24 cellular contexts compared by ENCODE assay signal in the genomic region with DNA sequence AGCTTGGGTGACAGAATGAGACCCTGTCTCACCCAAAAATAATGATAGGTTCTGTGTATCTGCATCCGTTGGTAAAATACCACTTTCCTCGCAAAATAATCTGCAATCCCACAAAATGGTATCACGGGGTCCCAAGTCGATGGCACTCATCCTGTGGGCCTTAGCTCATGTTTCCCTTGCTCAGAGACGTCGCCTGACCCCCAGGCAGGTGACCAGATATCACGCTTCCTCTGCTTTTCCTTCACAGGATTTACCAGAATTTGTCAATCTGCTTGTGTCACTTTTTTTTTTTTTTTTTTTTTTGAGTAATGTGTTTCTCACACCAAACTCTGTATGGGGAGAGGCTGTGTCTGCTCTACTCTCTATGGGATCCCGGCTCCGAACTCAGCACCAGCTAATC.
DNase-seq lines count a peak whose midpoint lies in the region; ATAC-seq and TF ChIP-seq lines count a peak whose summit lies in the region.
"Had no signal": no experiment of that assay in that cellular context is flagged by ENCODE, and none has a peak within 500 bp of the region (broad histone marks: within the 10 kb centered on the region; RNA-seq: fewer than 3 reads in every experiment).

No MANE protein-coding gene starts in this region.

- peak overlapping the region; percentile 62 for H3K27ac Mint-ChIP-seq in activated CD4-positive, alpha-beta memory T cell treated with anti-CD3 and anti-CD28 coated beads for 36 hours
- H3K27ac Mint-ChIP-seq in activated CD4-positive, alpha-beta memory T cell treated with anti-CD3 and anti-CD28 coated beads, Interleukin-2, amount 10 ng/mL, durations not matched to agents 7 days and 5 days = no peak overlapping the region
- H3K27ac Mint-ChIP-seq in CD4-positive, alpha-beta memory T cell = peak overlapping the region; percentile 2 to 79 (median 34)
- peak overlapping the region; percentile 62 for H3K27ac Mint-ChIP-seq in activated naive CD8-positive, alpha-beta T cell treated with anti-CD3 and anti-CD28 coated beads, Interleukin-2, amount 50 U/mL, for 24 hours
- no peak overlapping the region for H3K27ac Mint-ChIP-seq in natural killer cell treated with Interleukin-12 subunit alpha and Interleukin-12 subunit beta and Interleukin-15 and Interleukin-18, amount 100 ng/mL, for 72 hours

- peaks cover 69% of the 10 kb centered on the region for H3K36me3 ChIP-seq in CD4-positive, alpha-beta memory T cell (ENCODE audit: insufficient read depth, low read length)

- peaks cover 53% of the 10 kb centered on the region for H3K36me3 Mint-ChIP-seq in activated CD4-positive, alpha-beta memory T cell treated with anti-CD3 and anti-CD28 coated beads for 36 hours
- peaks cover 82% of the 10 kb centered on the region for H3K36me3 Mint-ChIP-seq in activated CD4-positive, alpha-beta memory T cell treated with anti-CD3 and anti-CD28 coated beads, Interleukin-2, amount 10 ng/mL, durations not matched to agents 7 days and 5 days (ENCODE audit: low read depth)
- H3K36me3 Mint-ChIP-seq in CD4-positive, alpha-beta memory T cell = peaks cover 59 to 84% of the 10 kb centered on the region in 2 donors
- peaks cover 83% of the 10 kb centered on the region for H3K36me3 Mint-ChIP-seq in activated naive CD8-positive, alpha-beta T cell treated with anti-CD3 and anti-CD28 coated beads, Interleukin-2, amount 50 U/mL, for 24 hours (ENCODE audit: low read depth)
- H3K36me3 Mint-ChIP-seq in natural killer cell treated with Interleukin-12 subunit alpha and Interleukin-12 subunit beta and Interleukin-15 and Interleukin-18, amount 100 ng/mL, for 72 hours = peaks cover 54% of the 10 kb centered on the region

- no peaks in the 10 kb centered on the region for H3K9me3 ChIP-seq in CD4-positive, alpha-beta memory T cell (ENCODE audit: control insufficient read depth in 1 of 2, low read length in 2 of 2)
- H3K9me3 ChIP-seq: upper lobe of left lung had no signal

- H3K4me1 ChIP-seq in CD4-positive, alpha-beta memory T cell (ENCODE audit: insufficient read depth, low read length) = peaks cover 36% of the 10 kb centered on the region
- no peaks in the 10 kb centered on the region for H3K4me1 ChIP-seq in foreskin keratinocyte

- no peak for ATAC-seq in activated naive CD8-positive, alpha-beta T cell treated with anti-CD3 and anti-CD28 coated beads, Interleukin-2, amount 50 U/mL, for 24 hours
- peak; percentile 70 to 80 for ATAC-seq in natural killer cell treated with Interleukin-12 subunit alpha and Interleukin-12 subunit beta and Interleukin-15 and Interleukin-18, amount 100 ng/mL, for 72 hours
- no peak for ATAC-seq in foreskin keratinocyte
- no peak for ATAC-seq in Right ventricle myocardium inferior
- ATAC-seq: activated T-cell treated with anti-CD3 and anti-CD28 coated beads, Interleukin-2, amount 50 U/mL, for 4 hours; left ventricle myocardium superior; PC-3; SK-N-SH treated with all-trans-retinoic acid at 6 μM for 48 hours had no signal

- DNase-seq in activated CD4-positive, alpha-beta memory T cell treated with anti-CD3 and anti-CD28 coated beads for 36 hours = no peak
- DNase-seq in activated CD4-positive, alpha-beta memory T cell treated with anti-CD3 and anti-CD28 coated beads, Interleukin-2, amount 10 ng/mL, durations not matched to agents 7 days and 5 days = no peak
- no peak for DNase-seq in CD4-positive, alpha-beta memory T cell
- DNase-seq in activated naive CD8-positive, alpha-beta T cell treated with anti-CD3 and anti-CD28 coated beads, Interleukin-2, amount 50 U/mL, for 24 hours = no peak
- DNase-seq in natural killer cell treated with Interleukin-12 subunit alpha and Interleukin-12 subunit beta and Interleukin-15 and Interleukin-18, amount 100 ng/mL, for 72 hours (ENCODE audit: low spot score) = peak; percentile 77
- DNase-seq in hepatic stellate cell (ENCODE audit: low spot score) = no peak
- no peak for DNase-seq in foreskin keratinocyte
- no peak for DNase-seq in Right ventricle myocardium inferior (ENCODE audit: missing footprints)
- DNase-seq: activated naive CD4-positive, alpha-beta T cell treated with Interleukin-2 at 50 U/mL for 16 hours; activated T-cell treated with anti-CD3 and anti-CD28 coated beads, Interleukin-2, amount 50 U/mL, for 4 hours; aorta; left ventricle myocardium superior; MV-4-11; NCI-H1436 treated with DMSO at 0.1 percent for 48 hours; NCI-H2081 treated with DMSO at 0.1 percent for 48 hours; NCI-H226; NCI-H526 treated with DMSO at 0.1 percent for 48 hours; PC-3; Right ventricle myocardium superior; stimulated activated CD4-positive, alpha-beta T cell treated with anti-CD3 and anti-CD28 coated beads, Interleukin-4, amount 100 ng/mL, for 1 hour; substantia nigra; upper lobe of left lung had no signal

- no peaks in the 10 kb centered on the region for H3K9me3 Mint-ChIP-seq in activated CD4-positive, alpha-beta memory T cell treated with anti-CD3 and anti-CD28 coated beads for 36 hours
- no peaks in the 10 kb centered on the region for H3K9me3 Mint-ChIP-seq in activated CD4-positive, alpha-beta memory T cell treated with anti-CD3 and anti-CD28 coated beads, Interleukin-2, amount 10 ng/mL, durations not matched to agents 7 days and 5 days
- H3K9me3 Mint-ChIP-seq in CD4-positive, alpha-beta memory T cell = no peaks in the 10 kb centered on the region
- no peaks in the 10 kb centered on the region for H3K9me3 Mint-ChIP-seq in activated naive CD8-positive, alpha-beta T cell treated with anti-CD3 and anti-CD28 coated beads, Interleukin-2, amount 50 U/mL, for 24 hours
- no peaks in the 10 kb centered on the region for H3K9me3 Mint-ChIP-seq in natural killer cell treated with Interleukin-12 subunit alpha and Interleukin-12 subunit beta and Interleukin-15 and Interleukin-18, amount 100 ng/mL, for 72 hours
- H3K9me3 Mint-ChIP-seq: activated T-cell treated with anti-CD3 and anti-CD28 coated beads, Interleukin-2, amount 50 U/mL, for 4 hours had no signal

- no peaks in the 10 kb centered on the region for H3K27me3 ChIP-seq in CD4-positive, alpha-beta memory T cell (ENCODE audit: insufficient read depth, low read length)
- no peaks in the 10 kb centered on the region for H3K27me3 ChIP-seq in foreskin keratinocyte
- H3K27me3 ChIP-seq: upper lobe of left lung had no signal

- H3K4me3 Mint-ChIP-seq in activated CD4-positive, alpha-beta memory T cell treated with anti-CD3 and anti-CD28 coated beads for 36 hours = no peak overlapping the region
- no peak overlapping the region for H3K4me3 Mint-ChIP-seq in activated CD4-positive, alpha-beta memory T cell treated with anti-CD3 and anti-CD28 coated beads, Interleukin-2, amount 10 ng/mL, durations not matched to agents 7 days and 5 days
- no peak overlapping the region for H3K4me3 Mint-ChIP-seq in CD4-positive, alpha-beta memory T cell
- H3K4me3 Mint-ChIP-seq in activated naive CD8-positive, alpha-beta T cell treated with anti-CD3 and anti-CD28 coated beads, Interleukin-2, amount 50 U/mL, for 24 hours = no peak overlapping the region
- H3K4me3 Mint-ChIP-seq in natural killer cell treated with Interleukin-12 subunit alpha and Interleukin-12 subunit beta and Interleukin-15 and Interleukin-18, amount 100 ng/mL, for 72 hours = peak overlapping the region; percentile 56
- H3K4me3 Mint-ChIP-seq: activated T-cell treated with anti-CD3 and anti-CD28 coated beads, Interleukin-2, amount 50 U/mL, for 4 hours had no signal

- H3K27ac ChIP-seq in CD4-positive, alpha-beta memory T cell (ENCODE audit: low read depth, low read length) = no peak overlapping the region
- no peak overlapping the region for H3K27ac ChIP-seq in foreskin keratinocyte
- H3K27ac ChIP-seq: C4-2B had no signal

- intact Hi-C loops in activated CD4-positive, alpha-beta memory T cell treated with anti-CD3 and anti-CD28 coated beads for 36 hours (cut with micrococcal nuclease) = no loop called here
- intact Hi-C loops in CD4-positive, alpha-beta memory T cell (cut with micrococcal nuclease) = no loop called here
- intact Hi-C loops in Right ventricle myocardium inferior (cut with DNase I) = no loop called here

- H3K27me3 Mint-ChIP-seq in activated CD4-positive, alpha-beta memory T cell treated with anti-CD3 and anti-CD28 coated beads for 36 hours = no peaks in the 10 kb centered on the region
- H3K27me3 Mint-ChIP-seq in activated CD4-positive, alpha-beta memory T cell treated with anti-CD3 and anti-CD28 coated beads, Interleukin-2, amount 10 ng/mL, durations not matched to agents 7 days and 5 days = no peaks in the 10 kb centered on the region
- H3K27me3 Mint-ChIP-seq in CD4-positive, alpha-beta memory T cell = no peaks in the 10 kb centered on the region
- no peaks in the 10 kb centered on the region for H3K27me3 Mint-ChIP-seq in activated naive CD8-positive, alpha-beta T cell treated with anti-CD3 and anti-CD28 coated beads, Interleukin-2, amount 50 U/mL, for 24 hours
- H3K27me3 Mint-ChIP-seq in natural killer cell treated with Interleukin-12 subunit alpha and Interleukin-12 subunit beta and Interleukin-15 and Interleukin-18, amount 100 ng/mL, for 72 hours = no peaks in the 10 kb centered on the region

- peaks cover 80% of the 10 kb centered on the region for H3K4me1 Mint-ChIP-seq in activated CD4-positive, alpha-beta memory T cell treated with anti-CD3 and anti-CD28 coated beads for 36 hours (ENCODE audit: low read depth)
- peaks cover 43% of the 10 kb centered on the region for H3K4me1 Mint-ChIP-seq in activated CD4-positive, alpha-beta memory T cell treated with anti-CD3 and anti-CD28 coated beads, Interleukin-2, amount 10 ng/mL, durations not matched to agents 7 days and 5 days
- peaks cover 33 to 80% (median 52%) of the 10 kb centered on the region in 4 donors for H3K4me1 Mint-ChIP-seq in CD4-positive, alpha-beta memory T cell
- peaks cover 82% of the 10 kb centered on the region for H3K4me1 Mint-ChIP-seq in activated naive CD8-positive, alpha-beta T cell treated with anti-CD3 and anti-CD28 coated beads, Interleukin-2, amount 50 U/mL, for 24 hours
- H3K4me1 Mint-ChIP-seq in natural killer cell treated with Interleukin-12 subunit alpha and Interleukin-12 subunit beta and Interleukin-15 and Interleukin-18, amount 100 ng/mL, for 72 hours (ENCODE audit: low read depth in 2 of 2) = peaks cover 84 to 91% of the 10 kb centered on the region in 2 donors

- POLR2A ChIA-PET in activated CD4-positive, alpha-beta memory T cell treated with anti-CD3 and anti-CD28 coated beads for 36 hours (lab: Charles Lee) = interaction anchor here (0.6 to 1.4 kb wide), 2 partner anchors 9 to 272 kb away, joined by 3 to 5 read pairs; no protein-coding TSS in a partner anchor
- POLR2A ChIA-PET in activated CD4-positive, alpha-beta memory T cell treated with anti-CD3 and anti-CD28 coated beads, Interleukin-2, amount 10 ng/mL, durations not matched to agents 7 days and 5 days (lab: Charles Lee) = interaction anchor here (0.6 kb wide), 1 partner anchor 211 kb away, joined by 3 read pairs; the partner anchor contains the start of gene HIF1A
- POLR2A ChIA-PET in CD4-positive, alpha-beta memory T cell (lab: Charles Lee; ENCODE audit: partially characterized antibody) = interaction anchor here (0.8 to 1.8 kb wide), 2 partner anchors 9 to 13 kb away, joined by 4 to 7 read pairs; no protein-coding TSS in a partner anchor

- no peak overlapping the region for H3K4me3 ChIP-seq in CD4-positive, alpha-beta memory T cell (ENCODE audit: low read length in 2 of 2)
- H3K4me3 ChIP-seq: upper lobe of left lung had no signal

- CTCF ChIA-PET in activated CD4-positive, alpha-beta memory T cell treated with anti-CD3 and anti-CD28 coated beads for 36 hours (lab: Charles Lee) = interaction anchor here (0.8 kb wide), 1 partner anchor 8 kb away, joined by 3 read pairs; no protein-coding TSS in a partner anchor
- CTCF ChIA-PET in activated CD4-positive, alpha-beta memory T cell treated with anti-CD3 and anti-CD28 coated beads, Interleukin-2, amount 10 ng/mL, durations not matched to agents 7 days and 5 days (lab: Charles Lee) = interaction anchor here (0.6 to 2.1 kb wide), 2 partner anchors 9 to 20 kb away, joined by 3 to 5 read pairs; no protein-coding TSS in a partner anchor
- CTCF ChIA-PET in CD4-positive, alpha-beta memory T cell (lab: Charles Lee; ENCODE audit: partially characterized antibody) = interaction anchor here (0.9 to 9.9 kb wide), 4 partner anchors 8 to 17 kb away, joined by 3 to 106 read pairs (median 6); no protein-coding TSS in a partner anchor

- no peak for TF ChIP-seq CTCF in foreskin keratinocyte (conservative IDR thresholded peaks at IDR 0.05)

Comparison
In these comparisons a context has a peak if more than half of its experiments do, and no peak if none do; other contexts are left out.
1. H3K27ac Mint-ChIP-seq: peak in activated CD4-positive, alpha-beta memory T cell treated with anti-CD3 and anti-CD28 coated beads for 36 hours (single experiment), CD4-positive, alpha-beta memory T cell (7 of 7) and activated naive CD8-positive, alpha-beta T cell treated with anti-CD3 and anti-CD28 coated beads, Interleukin-2, amount 50 U/mL, for 24 hours (single experiment); none in activated CD4-positive, alpha-beta memory T cell treated with anti-CD3 and anti-CD28 coated beads, Interleukin-2, amount 10 ng/mL, durations not matched to agents 7 days and 5 days (single experiment) and natural killer cell treated with Interleukin-12 subunit alpha and Interleukin-12 subunit beta and Interleukin-15 and Interleukin-18, amount 100 ng/mL, for 72 hours (0 of 2).
2. ATAC-seq: peak in natural killer cell treated with Interleukin-12 subunit alpha and Interleukin-12 subunit beta and Interleukin-15 and Interleukin-18, amount 100 ng/mL, for 72 hours (2 of 2); none in activated naive CD8-positive, alpha-beta T cell treated with anti-CD3 and anti-CD28 coated beads, Interleukin-2, amount 50 U/mL, for 24 hours (single experiment), foreskin keratinocyte (single experiment) and Right ventricle myocardium inferior (single experiment).